ENCODE assay signal across 9 cellular contexts in genomic region chr5:17224858-17225436, GRCh38. TPM values are rescaled to one million over a fixed set of nuclear protein-coding genes. Genes with fewer than 3 reads are reported as not detected.
DNase-seq lines count a peak whose midpoint lies in the region; ATAC-seq, FAIRE-seq and TF ChIP-seq lines count a peak whose summit lies in the region.
"Had no signal": no experiment of that assay in that cellular context is flagged by ENCODE, and none has a peak within 500 bp of the region (broad histone marks: within the 10 kb centered on the region; RNA-seq: fewer than 3 reads in every experiment).

No MANE protein-coding gene starts in this region.

- H3K9ac ChIP-seq in fibroblast of lung (ENCODE audit: insufficient read depth, low read length) (no peak overlapping the region), kidney (ENCODE audit: low read length in 2 of 2) (no peak overlapping the region)

- no peak overlapping the region for H3K27ac ChIP-seq in fibroblast of lung (ENCODE audit: insufficient read depth, low read length)
- no peak overlapping the region for H3K27ac ChIP-seq in heart left ventricle
- H3K27ac ChIP-seq in kidney (ENCODE audit: low read depth in 2 of 2, low read length in 2 of 2): no peak overlapping the region
- H3K27ac ChIP-seq: esophagus muscularis mucosa had no signal

- CTCF ChIA-PET in activated CD8-positive, alpha-beta T cell treated with anti-CD3 and anti-CD28 coated beads for 36 hours (lab: Charles Lee): no interaction called here

- H3K4me1 Mint-ChIP-seq in activated CD8-positive, alpha-beta T cell treated with anti-CD3 and anti-CD28 coated beads for 36 hours (ENCODE audit: low read depth): peaks cover 2% of the 10 kb centered on the region

- H3K27ac Mint-ChIP-seq in activated CD8-positive, alpha-beta T cell treated with anti-CD3 and anti-CD28 coated beads for 36 hours: no peak overlapping the region

- WGBS in heart left ventricle, 4 donors: 80 to 84% (median 83%) methylated on average over 10 of the region's 10 CpGs

- no peaks in the 10 kb centered on the region for H3K27me3 ChIP-seq in fibroblast of lung (ENCODE audit: control insufficient read depth, insufficient read depth, low read length)
- H3K27me3 ChIP-seq in heart left ventricle: peaks cover 0 to 45% (median 2%) of the 10 kb centered on the region in 9 donors

- DNase-seq in ELR (ENCODE audit: low read depth) (peak; percentile 80), fibroblast of lung (ENCODE audit: low read depth in 2 of 2) (peak in 1 of 2 donors; percentile 83), heart left ventricle (no peak), kidney (no peak), urothelium cell line (ENCODE audit: low spot score) (no peak)
- no peak for DNase-seq in activated CD8-positive, alpha-beta T cell treated with anti-CD3 and anti-CD28 coated beads for 36 hours

- no peaks in the 10 kb centered on the region for H3K9me3 Mint-ChIP-seq in activated CD8-positive, alpha-beta T cell treated with anti-CD3 and anti-CD28 coated beads for 36 hours

- TF ChIP-seq CTCF in fibroblast of lung (conservative IDR thresholded peaks at IDR 0.05 in 1 of 2, IDR thresholded peaks at IDR 0.05 in 1 of 2; ENCODE audit: low read depth in 1 of 2, low read length in 2 of 2) (no peak), heart left ventricle (IDR thresholded peaks at IDR 0.05) (no peak), kidney (IDR thresholded peaks at IDR 0.05; ENCODE audit: borderline replicate concordance, extremely low read depth, insufficient read depth) (no peak)
- TF ChIP-seq CTCF in activated CD8-positive, alpha-beta T cell treated with anti-CD3 and anti-CD28 coated beads for 36 hours (IDR thresholded peaks at IDR 0.05): no peak

- intact Hi-C loops in heart left ventricle (cut with DNase I) (no loop called here), kidney (cut with DNase I) (no loop called here)
- intact Hi-C loops in activated CD8-positive, alpha-beta T cell treated with anti-CD3 and anti-CD28 coated beads for 36 hours (cut with micrococcal nuclease): no loop called here

- peaks cover 5% of the 10 kb centered on the region for H4K20me1 ChIP-seq in fibroblast of lung (ENCODE audit: control insufficient read depth, extremely low read depth, insufficient read depth, low read length)

- H3K36me3 Mint-ChIP-seq in activated CD8-positive, alpha-beta T cell treated with anti-CD3 and anti-CD28 coated beads for 36 hours (ENCODE audit: low read depth): no peaks in the 10 kb centered on the region

- POLR2A ChIA-PET in activated CD8-positive, alpha-beta T cell treated with anti-CD3 and anti-CD28 coated beads for 36 hours (lab: Charles Lee): no interaction called here

- peak overlapping the region; percentile 6 for H3K4me2 ChIP-seq in fibroblast of lung (ENCODE audit: extremely low read depth, insufficient read depth, low read length)

- ATAC-seq in GM21390 (IDR thresholded peaks at IDR 0.05; ENCODE audit: unreplicated experiment) (peak; percentile 40), HG03442 (IDR thresholded peaks at IDR 0.05; ENCODE audit: unreplicated experiment) (peak; percentile 52), heart left ventricle (no peak)
- ATAC-seq in activated CD8-positive, alpha-beta T cell treated with anti-CD3 and anti-CD28 coated beads for 36 hours: no peak

- H3K4me1 ChIP-seq in fibroblast of lung (ENCODE audit: control insufficient read depth, extremely low read depth, insufficient read depth, low read length) (peaks cover 2% of the 10 kb centered on the region), heart left ventricle (peaks cover 0 to 20% (median 0%) of the 10 kb centered on the region in 12 donors), kidney (ENCODE audit: control insufficient read depth in 1 of 2, insufficient read depth in 1 of 2, low read depth in 1 of 2, low read length in 2 of 2) (no peaks in the 10 kb centered on the region)
- H3K4me1 ChIP-seq: esophagus muscularis mucosa had no signal

- no peak overlapping the region for H3K4me3 ChIP-seq in fibroblast of lung (replicated peaks in 1 of 4; ENCODE audit: control extremely low read depth in 1 of 4, insufficient read depth in 1 of 4, low read depth in 3 of 4, low read length in 4 of 4)
- H3K4me3 ChIP-seq in heart left ventricle: no peak overlapping the region
- H3K4me3 ChIP-seq in kidney (ENCODE audit: low read length in 2 of 2): no peak overlapping the region
- H3K4me3 ChIP-seq: esophagus muscularis mucosa had no signal

- H3K27me3 Mint-ChIP-seq in activated CD8-positive, alpha-beta T cell treated with anti-CD3 and anti-CD28 coated beads for 36 hours: peaks cover 24% of the 10 kb centered on the region

- TF ChIP-seq POLR2A in heart left ventricle (IDR thresholded peaks at IDR 0.05): no peak

- no peak overlapping the region for H3K4me3 Mint-ChIP-seq in activated CD8-positive, alpha-beta T cell treated with anti-CD3 and anti-CD28 coated beads for 36 hours

- H2AFZ ChIP-seq in fibroblast of lung (ENCODE audit: low read length): no peak overlapping the region

- H3K9me3 ChIP-seq in fibroblast of lung (ENCODE audit: control insufficient read depth, insufficient read depth, low read depth, low read length) (no peaks in the 10 kb centered on the region), heart left ventricle (no peaks in the 10 kb centered on the region), kidney (ENCODE audit: control insufficient read depth in 1 of 2, low read length in 2 of 2) (no peaks in the 10 kb centered on the region)
- H3K9me3 ChIP-seq: esophagus muscularis mucosa had no signal

- FAIRE-seq in kidney (lab: Jason Lieb, UNC): no peak
- FAIRE-seq in urothelium cell line (lab: Jason Lieb, UNC): no peak

- no peaks in the 10 kb centered on the region for H3K36me3 ChIP-seq in fibroblast of lung (ENCODE audit: control insufficient read depth, insufficient read depth, low read length)
- H3K36me3 ChIP-seq in heart left ventricle: no peaks in the 10 kb centered on the region
- H3K36me3 ChIP-seq in kidney (ENCODE audit: control insufficient read depth in 1 of 2, insufficient read depth in 2 of 2, low read length in 2 of 2): no peaks in the 10 kb centered on the region
- H3K36me3 ChIP-seq: esophagus muscularis mucosa had no signal

- peaks cover 95% of the 10 kb centered on the region for H3K79me2 ChIP-seq in fibroblast of lung (ENCODE audit: control insufficient read depth, insufficient read depth, low read length)

RNA-seq across cellular contexts. Expression of gene BASP1, which starts 7.5 kb away (rescaled TPM):
- 125 and 186 TPM in 2 replicates for total RNA-seq in fibroblast of lung
- polyA plus RNA-seq in fibroblast of lung: 248 and 265 TPM in 2 replicates
- polyA plus RNA-seq in fibroblast of lung (2012): 186 and 224 TPM in 2 replicates
- polyA minus RNA-seq in fibroblast of lung (ENCODE audit: low replicate concordance): 10.7 and 18.5 TPM in 2 replicates
- total RNA-seq in heart left ventricle: 10 to 100 TPM in 1 of 9 donors, 1 to 10 TPM in 7, under 1 TPM in 1; 0.66 to 13.6 (median 3.0) TPM
- 1 to 10 TPM; 1.3 to 2.1 TPM for polyA plus RNA-seq in heart left ventricle
- total RNA-seq in activated CD8-positive, alpha-beta T cell treated with anti-CD3 and anti-CD28 coated beads for 36 hours: under 1 TPM; 0.18 to 0.47 TPM
- total RNA-seq in kidney: 12.5 TPM
- 5.1 TPM for polyA plus RNA-seq in kidney (ENCODE audit: insufficient read depth, low read depth, low replicate concordance)

Comparison
In these comparisons a context has a peak if more than half of its experiments do, and no peak if none do; other contexts are left out.
1. ATAC-seq: peak in GM21390 (single experiment) and HG03442 (single experiment); none in heart left ventricle (0 of 4) and activated CD8-positive, alpha-beta T cell treated with anti-CD3 and anti-CD28 coated beads for 36 hours (single experiment).